ENCODE assay signal across 22 cellular contexts in genomic region chr20:44516491-44516890, GRCh38. TPM values are rescaled to one million over a fixed set of nuclear protein-coding genes. Genes with fewer than 3 reads are reported as not detected.
DNase-seq lines count a peak whose midpoint lies in the region; ATAC-seq, FAIRE-seq and TF ChIP-seq lines count a peak whose summit lies in the region.
"Had no signal": no experiment of that assay in that cellular context is flagged by ENCODE, and none has a peak within 500 bp of the region (broad histone marks: within the 10 kb centered on the region; RNA-seq: fewer than 3 reads in every experiment).

No MANE protein-coding gene starts in this region.

- no peaks in the 10 kb centered on the region for H3K9me3 Mint-ChIP-seq in activated CD8-positive, alpha-beta T cell treated with anti-CD3 and anti-CD28 coated beads for 36 hours
- H3K9me3 Mint-ChIP-seq in activated CD8-positive, alpha-beta T cell treated with anti-CD3 and anti-CD28 coated beads, Interleukin-2, amount 10 ng/mL, durations not matched to agents 7 days and 5 days (ENCODE audit: insufficient read depth) = no peaks in the 10 kb centered on the region
- H3K9me3 Mint-ChIP-seq: activated T-helper 17 cell treated with anti-CD3 and anti-CD28 coated beads, Interleukin-2, amount 50 U/mL, for 72 hours; HFFc6; nephron progenitor cell; stimulated activated naive CD8-positive, alpha-beta T cell treated with anti-CD3 and anti-CD28 coated beads, Interleukin-15, Interleukin-2, amounts not matched to agents 100 ng/mL and 50 ng/mL, for 24 hours had no signal

- peak overlapping the region; percentile 25 for H3K27ac Mint-ChIP-seq in activated CD8-positive, alpha-beta T cell treated with anti-CD3 and anti-CD28 coated beads for 36 hours
- no peak overlapping the region for H3K27ac Mint-ChIP-seq in activated CD8-positive, alpha-beta T cell treated with anti-CD3 and anti-CD28 coated beads, Interleukin-2, amount 10 ng/mL, durations not matched to agents 7 days and 5 days
- H3K27ac Mint-ChIP-seq: HFFc6; nephron progenitor cell; stimulated activated naive CD8-positive, alpha-beta T cell treated with anti-CD3 and anti-CD28 coated beads, Interleukin-15, Interleukin-2, amounts not matched to agents 100 ng/mL and 50 ng/mL, for 24 hours had no signal

- no peaks in the 10 kb centered on the region for H3K27me3 ChIP-seq in gastrocnemius medialis
- no peaks in the 10 kb centered on the region for H3K27me3 ChIP-seq in SK-N-SH (ENCODE audit: insufficient read depth)
- H3K27me3 ChIP-seq: colonic mucosa, spleen had no signal

- TF ChIP-seq CTCF in activated CD8-positive, alpha-beta T cell treated with anti-CD3 and anti-CD28 coated beads for 36 hours (IDR thresholded peaks at IDR 0.05) = no peak
- TF ChIP-seq CTCF in gastrocnemius medialis (IDR thresholded peaks at IDR 0.05 in 4 of 5, conservative IDR thresholded peaks at IDR 0.05 in 1 of 5) = no peak
- TF ChIP-seq CTCF in SK-N-SH (IDR thresholded peaks at IDR 0.05) = no peak

- peak in 1 of 2 donors; percentile 8 for TF ChIP-seq POLR2A in gastrocnemius medialis (IDR thresholded peaks at IDR 0.05)

- H3K4me1 ChIP-seq in gastrocnemius medialis (peaks cover 61 to 64% of the 10 kb centered on the region in 2 donors), SK-N-SH (ENCODE audit: control insufficient read depth in 1 of 2, insufficient read depth in 2 of 2, low read depth in 1 of 2, low read length in 1 of 2) (peaks cover 0 to 11% of the 10 kb centered on the region in 2 experiments; a peak in 2 of 4 replicates)

- no peak overlapping the region for H3K4me2 ChIP-seq in SK-N-SH

- H3K9me3 ChIP-seq in gastrocnemius medialis (no peaks in the 10 kb centered on the region), SK-N-SH (no peaks in the 10 kb centered on the region)
- H3K9me3 ChIP-seq: colonic mucosa, prostate gland, spleen had no signal

- no peaks in the 10 kb centered on the region for H3K27me3 Mint-ChIP-seq in activated CD8-positive, alpha-beta T cell treated with anti-CD3 and anti-CD28 coated beads for 36 hours
- no peaks in the 10 kb centered on the region for H3K27me3 Mint-ChIP-seq in activated CD8-positive, alpha-beta T cell treated with anti-CD3 and anti-CD28 coated beads, Interleukin-2, amount 10 ng/mL, durations not matched to agents 7 days and 5 days (ENCODE audit: low read depth)
- H3K27me3 Mint-ChIP-seq: activated T-helper 17 cell treated with anti-CD3 and anti-CD28 coated beads, Interleukin-2, amount 50 U/mL, for 72 hours; stimulated activated naive CD8-positive, alpha-beta T cell treated with anti-CD3 and anti-CD28 coated beads, Interleukin-15, Interleukin-2, amounts not matched to agents 100 ng/mL and 50 ng/mL, for 24 hours had no signal

- no peaks in the 10 kb centered on the region for H3K9me2 ChIP-seq in SK-N-SH

- H3K9ac ChIP-seq in SK-N-SH = no peak overlapping the region

- H3K79me2 ChIP-seq in SK-N-SH (ENCODE audit: insufficient read depth) = peaks cover 100% of the 10 kb centered on the region

- H4K20me1 ChIP-seq in SK-N-SH (ENCODE audit: insufficient read depth) = peaks cover 91% of the 10 kb centered on the region

- no peak for TF ChIP-seq RAD21 in SK-N-SH (IDR thresholded peaks at IDR 0.05; ENCODE audit: low read length)

- H3K27ac ChIP-seq in gastrocnemius medialis (peak overlapping the region; percentile 98 to 100 (median 100)), SK-N-SH (ENCODE audit: low read depth in 2 of 2, low read length in 1 of 2) (no peak overlapping the region)
- H3K27ac ChIP-seq: colonic mucosa, prostate gland, spleen had no signal

- H2AFZ ChIP-seq in SK-N-SH (ENCODE audit: low read depth) = no peak overlapping the region

- H3F3A ChIP-seq in SK-N-SH (replicated peaks; ENCODE audit: insufficient read depth) = peaks cover 4% of the 10 kb centered on the region

- CTCF ChIA-PET in activated CD8-positive, alpha-beta T cell treated with anti-CD3 and anti-CD28 coated beads for 36 hours (lab: Charles Lee) = interaction anchor here (0.9 to 2.2 kb wide), 2 partner anchors 94 to 300 kb away, joined by 3 to 6 read pairs; no protein-coding TSS in a partner anchor
- CTCF ChIA-PET in activated CD8-positive, alpha-beta T cell treated with anti-CD3 and anti-CD28 coated beads, Interleukin-2, amount 10 ng/mL, durations not matched to agents 7 days and 5 days (lab: Charles Lee) = interaction anchor here (0.9 kb wide), 1 partner anchor 216 kb away, joined by 3 read pairs; no protein-coding TSS in a partner anchor
- CTCF ChIA-PET in SK-N-SH (lab: Yijun Ruan, JAX) = no interaction called here

- peaks cover 3% of the 10 kb centered on the region for H3K36me3 Mint-ChIP-seq in activated CD8-positive, alpha-beta T cell treated with anti-CD3 and anti-CD28 coated beads for 36 hours (ENCODE audit: low read depth)
- H3K36me3 Mint-ChIP-seq in activated CD8-positive, alpha-beta T cell treated with anti-CD3 and anti-CD28 coated beads, Interleukin-2, amount 10 ng/mL, durations not matched to agents 7 days and 5 days (ENCODE audit: low read depth) = peaks cover 19% of the 10 kb centered on the region

- peak; percentile 55 for FAIRE-seq in HTR-8/SVneo (lab: Jason Lieb, UNC)
- FAIRE-seq: endometrium had no signal

- TF ChIP-seq EP300 in SK-N-SH (IDR thresholded peaks at IDR 0.05; ENCODE audit: borderline replicate concordance in 1 of 2, low read depth in 1 of 2, low read length in 1 of 2) = no peak

- POLR2A ChIA-PET in activated CD8-positive, alpha-beta T cell treated with anti-CD3 and anti-CD28 coated beads for 36 hours (lab: Charles Lee) = interaction anchor here (0.7 kb wide), 1 partner anchor 104 kb away, joined by 3 read pairs; no protein-coding TSS in a partner anchor
- POLR2A ChIA-PET in activated CD8-positive, alpha-beta T cell treated with anti-CD3 and anti-CD28 coated beads, Interleukin-2, amount 10 ng/mL, durations not matched to agents 7 days and 5 days (lab: Charles Lee) = no interaction called here
- POLR2A ChIA-PET in SK-N-SH (lab: Yijun Ruan, JAX) = interaction anchor here (0.7 kb wide), 1 partner anchor 364 kb away, joined by 4 read pairs; no protein-coding TSS in a partner anchor

- no peak for DNase-seq in activated CD8-positive, alpha-beta T cell treated with anti-CD3 and anti-CD28 coated beads for 36 hours
- DNase-seq in activated CD8-positive, alpha-beta T cell treated with anti-CD3 and anti-CD28 coated beads, Interleukin-2, amount 10 ng/mL, durations not matched to agents 7 days and 5 days = no peak
- no peak for DNase-seq in HTR-8/SVneo (ENCODE audit: insufficient read length, low spot score)
- DNase-seq in fibroblast of peridontal ligament (ENCODE audit: extremely low read depth) = peak; percentile 51
- DNase-seq in gastrocnemius medialis = peak; percentile 35 to 73
- no peak for DNase-seq in EL
- no peak for DNase-seq in SK-N-SH
- DNase-seq: activated CD8-positive, alpha-beta memory T cell treated with anti-CD3 and anti-CD28 coated beads for 24 hours; colonic mucosa; HFFc6; NCI-H1105; NCI-H2107; NCI-H510A treated with DMSO at 0.1 percent for 48 hours; nephron progenitor cell; spleen; stimulated activated CD4-positive, alpha-beta T cell treated with anti-CD3 and anti-CD28 coated beads, Interleukin-4, amount 100 ng/mL, for 24 hours; T1000 had no signal

- peaks cover 52% of the 10 kb centered on the region for H3K4me1 Mint-ChIP-seq in activated CD8-positive, alpha-beta T cell treated with anti-CD3 and anti-CD28 coated beads for 36 hours (ENCODE audit: low read depth)
- H3K4me1 Mint-ChIP-seq in activated CD8-positive, alpha-beta T cell treated with anti-CD3 and anti-CD28 coated beads, Interleukin-2, amount 10 ng/mL, durations not matched to agents 7 days and 5 days (ENCODE audit: low read depth) = peaks cover 40% of the 10 kb centered on the region

- 83% methylated on average over 7 of the region's 7 CpGs for WGBS in SK-N-SH (ENCODE audit: low lambda C conversion rate)

- H3K4me3 Mint-ChIP-seq in activated CD8-positive, alpha-beta T cell treated with anti-CD3 and anti-CD28 coated beads for 36 hours = no peak overlapping the region
- H3K4me3 Mint-ChIP-seq in activated CD8-positive, alpha-beta T cell treated with anti-CD3 and anti-CD28 coated beads, Interleukin-2, amount 10 ng/mL, durations not matched to agents 7 days and 5 days = no peak overlapping the region
- H3K4me3 Mint-ChIP-seq: HFFc6; nephron progenitor cell; stimulated activated naive CD8-positive, alpha-beta T cell treated with anti-CD3 and anti-CD28 coated beads, Interleukin-15, Interleukin-2, amounts not matched to agents 100 ng/mL and 50 ng/mL, for 24 hours had no signal

- H3K4me3 ChIP-seq in gastrocnemius medialis (no peak overlapping the region), SK-N-SH (ENCODE audit: low read depth in 2 of 2, low read length in 1 of 2) (no peak overlapping the region)
- H3K4me3 ChIP-seq: colonic mucosa, prostate gland, spleen had no signal

- H3K36me3 ChIP-seq in gastrocnemius medialis (peaks cover 0 to 29% of the 10 kb centered on the region in 2 donors), SK-N-SH (replicated peaks in 1 of 2; ENCODE audit: control insufficient read depth in 1 of 2, insufficient read depth in 2 of 2, low read length in 1 of 2) (peaks cover 13 to 18% of the 10 kb centered on the region in 2 experiments)
- H3K36me3 ChIP-seq: colonic mucosa, prostate gland had no signal

- intact Hi-C loops in activated CD8-positive, alpha-beta T cell treated with anti-CD3 and anti-CD28 coated beads for 36 hours (cut with micrococcal nuclease) = no loop called here
- intact Hi-C loops in gastrocnemius medialis (cut with DNase I; ENCODE audit: low total_unique reads) = no loop called here

- in situ Hi-C loops in gastrocnemius medialis (cut with MboI; ENCODE audit: low sequenced_read_pairs in 4 of 4) = no loop called here

- no peak for ATAC-seq in activated CD8-positive, alpha-beta T cell treated with anti-CD3 and anti-CD28 coated beads for 36 hours
- ATAC-seq in activated CD8-positive, alpha-beta T cell treated with anti-CD3 and anti-CD28 coated beads, Interleukin-2, amount 10 ng/mL, durations not matched to agents 7 days and 5 days = no peak
- peak; percentile 15 to 40 for ATAC-seq in gastrocnemius medialis
- ATAC-seq in HG02981 (IDR thresholded peaks at IDR 0.05; ENCODE audit: unreplicated experiment) = no peak
- ATAC-seq: activated T-helper 17 cell treated with anti-CD3 and anti-CD28 coated beads, Interleukin-2, amount 50 U/mL, for 72 hours had no signal

RNA-seq across cellular contexts. Expression of gene SERINC3, which starts 5.4 kb away (rescaled TPM):
- 10 to 100 TPM; 43.1 to 44.6 TPM for total RNA-seq in activated CD8-positive, alpha-beta T cell treated with anti-CD3 and anti-CD28 coated beads for 36 hours
- total RNA-seq in activated CD8-positive, alpha-beta T cell treated with anti-CD3 and anti-CD28 coated beads, Interleukin-2, amount 10 ng/mL, durations not matched to agents 7 days and 5 days = 10 to 100 TPM; 56.3 to 57.8 TPM
- total RNA-seq in gastrocnemius medialis = 100 to 1,000 TPM in 3 of 4 donors, 10 to 100 TPM in 1; 93.3 to 174 (median 139) TPM
- polyA plus RNA-seq in SK-N-SH (2012; rRNA removed) = 105 and 173 TPM in 2 replicates
- 101 and 124 TPM in 2 replicates for polyA plus RNA-seq in SK-N-SH (2012; cell fraction: cytosol; rRNA removed)
- polyA plus RNA-seq in SK-N-SH (2012; cell fraction: nucleus; rRNA removed) = 71.6 and 109 TPM in 2 replicates

RNA-seq across cellular contexts. Expression of gene TTPAL, which starts 40.8 kb away (rescaled TPM):
- total RNA-seq in activated CD8-positive, alpha-beta T cell treated with anti-CD3 and anti-CD28 coated beads for 36 hours = 10 to 100 TPM; 15.2 to 19.5 TPM
- 10 to 100 TPM; 18.0 to 18.4 TPM for total RNA-seq in activated CD8-positive, alpha-beta T cell treated with anti-CD3 and anti-CD28 coated beads, Interleukin-2, amount 10 ng/mL, durations not matched to agents 7 days and 5 days
- total RNA-seq in gastrocnemius medialis = 1 to 10 TPM; 3.5 to 5.0 (median 4.7) TPM
- polyA plus RNA-seq in SK-N-SH (2012; rRNA removed) = 4.9 and 5.7 TPM in 2 replicates
- polyA plus RNA-seq in SK-N-SH (2012; cell fraction: cytosol; rRNA removed) = 5.4 and 5.6 TPM in 2 replicates
- 12.4 and 16.5 TPM in 2 replicates for polyA plus RNA-seq in SK-N-SH (2012; cell fraction: nucleus; rRNA removed)

Comparison
In these comparisons a context has a peak if more than half of its experiments do, and no peak if none do; other contexts are left out.
1. ATAC-seq: peak in gastrocnemius medialis (2 of 2); none in activated CD8-positive, alpha-beta T cell treated with anti-CD3 and anti-CD28 coated beads for 36 hours (single experiment), activated CD8-positive, alpha-beta T cell treated with anti-CD3 and anti-CD28 coated beads, Interleukin-2, amount 10 ng/mL, durations not matched to agents 7 days and 5 days (single experiment) and HG02981 (single experiment).
2. DNase-seq: peak in fibroblast of peridontal ligament (single experiment) and gastrocnemius medialis (2 of 2); none in activated CD8-positive, alpha-beta T cell treated with anti-CD3 and anti-CD28 coated beads for 36 hours (single experiment), activated CD8-positive, alpha-beta T cell treated with anti-CD3 and anti-CD28 coated beads, Interleukin-2, amount 10 ng/mL, durations not matched to agents 7 days and 5 days (single experiment), HTR-8/SVneo (single experiment), EL (single experiment) and SK-N-SH (single experiment).
3. H3K27ac ChIP-seq: peak in gastrocnemius medialis (4 of 4); none in SK-N-SH (0 of 2).